Comparison of ENCODE assay signal across 8 cellular contexts in genomic region chr9:133135193-133135745, GRCh38. TPM values are rescaled to one million over a fixed set of nuclear protein-coding genes. Genes with fewer than 3 reads are reported as not detected.
A peak's percentile ranks its signal among the peaks of the same experiment; 100 is the strongest.
DNase-seq lines count a peak whose midpoint lies in the region; ATAC-seq and TF ChIP-seq lines count a peak whose summit lies in the region.

No MANE protein-coding gene starts in this region.

- no peaks in the 10 kb centered on the region for H3K27me3 ChIP-seq in BE2C
- H3K27me3 ChIP-seq in trophoblast cell (ENCODE audit: insufficient read depth, low read length) = no peaks in the 10 kb centered on the region
- no peaks in the 10 kb centered on the region for H3K27me3 ChIP-seq in A673 (replicated peaks; ENCODE audit: insufficient read depth, low read depth, low read length, poor library complexity)

- H2BK5ac ChIP-seq in trophoblast cell (ENCODE audit: low read depth, low read length, poor library complexity) = no peak overlapping the region

- TF ChIP-seq CTCF in BE2C (IDR thresholded peaks at IDR 0.05; ENCODE audit: low read depth, low read length) (no peak), fibroblast of pulmonary artery (IDR thresholded peaks at IDR 0.05; ENCODE audit: low read length, missing control alignments) (no peak), A673 (conservative IDR thresholded peaks at IDR 0.05; ENCODE audit: low read depth, low read length) (no peak)

- intact Hi-C loops in A673 (cut with micrococcal nuclease; ENCODE audit: unreplicated experiment) = no loop called here

- no peak overlapping the region for H3K9ac ChIP-seq in trophoblast cell (ENCODE audit: low read length)

- peak overlapping the region; percentile 12 for H2BK12ac ChIP-seq in trophoblast cell (ENCODE audit: low read length)

- no peak overlapping the region for H3K27ac ChIP-seq in trophoblast cell (ENCODE audit: low read depth, low read length)
- H3K27ac ChIP-seq in A673 (ENCODE audit: low read depth, low read length, poor library complexity, severe bottlenecking) = no peak overlapping the region

- no peak overlapping the region for H3K23ac ChIP-seq in trophoblast cell (ENCODE audit: low read length)

- H3K4me3 ChIP-seq in BE2C (ENCODE audit: low read depth, low read length) (no peak overlapping the region), fibroblast of pulmonary artery (replicated peaks; ENCODE audit: low read depth, low read length) (no peak overlapping the region), trophoblast cell (ENCODE audit: low read depth, low read length) (no peak overlapping the region), A673 (ENCODE audit: low read depth, low read length, poor library complexity, severe bottlenecking) (no peak overlapping the region)

- H2AK5ac ChIP-seq in trophoblast cell (ENCODE audit: low read length) = no peak overlapping the region

- no peak overlapping the region for H3K14ac ChIP-seq in trophoblast cell (ENCODE audit: low read length)

- BruUV-seq in A673 (replicated peaks; lab: Mats Ljungman, UMichigan) = no TSS peak

- peaks cover 13% of the 10 kb centered on the region for H3K79me1 ChIP-seq in trophoblast cell (ENCODE audit: low read length)

- H3K36me3 ChIP-seq in BE2C (peaks cover 3% of the 10 kb centered on the region), trophoblast cell (ENCODE audit: control insufficient read depth in 1 of 2, insufficient read depth in 2 of 2, low read length in 2 of 2) (peaks cover 2 to 9% of the 10 kb centered on the region in 2 experiments), A673 (ENCODE audit: insufficient read depth, low read length, poor library complexity, severe bottlenecking) (no peaks in the 10 kb centered on the region)

- H3K4ac ChIP-seq in trophoblast cell (ENCODE audit: low read depth, low read length) = no peak overlapping the region

- no peak overlapping the region for H3K18ac ChIP-seq in trophoblast cell (ENCODE audit: low read length)

- no peak overlapping the region for H4K12ac ChIP-seq in trophoblast cell (ENCODE audit: low read depth, low read length)

- H2AFZ ChIP-seq in trophoblast cell (ENCODE audit: insufficient read depth, low read length, poor library complexity) = no peak overlapping the region

- H3K9me3 ChIP-seq in BE2C (no peaks in the 10 kb centered on the region), trophoblast cell (ENCODE audit: insufficient read depth, low read depth, low read length) (peaks cover 2% of the 10 kb centered on the region), A673 (ENCODE audit: low read depth, low read length, poor library complexity, severe bottlenecking) (no peaks in the 10 kb centered on the region)

- H3K79me2 ChIP-seq in trophoblast cell (ENCODE audit: control insufficient read depth, insufficient read depth, low read length, poor library complexity) = peaks cover 2% of the 10 kb centered on the region

- H3K4me1 ChIP-seq in BE2C (peaks cover 51% of the 10 kb centered on the region), trophoblast cell (ENCODE audit: control insufficient read depth in 1 of 2, insufficient read depth in 2 of 2, low read length in 2 of 2) (peaks cover 17 to 18% of the 10 kb centered on the region in 2 experiments), A673 (ENCODE audit: insufficient read depth, low read length, poor library complexity, severe bottlenecking) (peaks cover 5% of the 10 kb centered on the region)

- H4K8ac ChIP-seq in trophoblast cell (ENCODE audit: low read depth, low read length) = no peak overlapping the region

- ATAC-seq in HG03095 (IDR thresholded peaks at IDR 0.05; ENCODE audit: unreplicated experiment) (no peak), GM19467 (IDR thresholded peaks at IDR 0.05; ENCODE audit: unreplicated experiment) (no peak)

- no peak overlapping the region for H2BK120ac ChIP-seq in trophoblast cell (ENCODE audit: insufficient read depth, low read length, poor library complexity)

- POLR2A ChIA-PET in A673 (lab: Charles Lee; ENCODE audit: low non-redundant PET) = interaction anchor here (0.8 kb wide), 1 partner anchor 232 kb away, joined by 3 read pairs; no protein-coding TSS in a partner anchor

- no peak overlapping the region for H3K4me2 ChIP-seq in trophoblast cell (ENCODE audit: low read length)

- no CpG with 5 or more reads among the region's 7 CpGs for WGBS in trophoblast cell (ENCODE audit: extremely low coverage, insufficient coverage, insufficient read length)

- CTCF ChIA-PET in A673 (lab: Charles Lee) = no interaction called here

- DNase-seq in BE2C (peak; percentile 64), NCI-H1105 (lab: John Stamatoyannopoulos, UW) (peak; percentile 59), fibroblast of pulmonary artery (ENCODE audit: low read depth) (peak; percentile 76), trophoblast cell (peak; percentile 69 to 76), A673 (ENCODE audit: low spot score) (no peak)
- DNase-seq in activated T-helper 9 cell treated with anti-CD3 and anti-CD28 coated beads, Interleukin-2, amount 50 U/mL, for 16 hours (ENCODE audit: low read depth) = peak; percentile 73

- H4K91ac ChIP-seq in trophoblast cell (ENCODE audit: low read depth, low read length) = peak overlapping the region; percentile 8

RNA-seq across cellular contexts. Expression of gene RALGDS, which starts 14.2 kb away (rescaled TPM):
- polyA plus RNA-seq in BE2C (2012; ENCODE audit: insufficient read depth, insufficient read length, low read depth) = 327 TPM
- 39.2 and 39.5 TPM in 2 replicates for polyA plus RNA-seq in trophoblast cell (2013)
- total RNA-seq in A673 (2021) = 40.1 and 42.3 TPM in 2 replicates

RNA-seq across cellular contexts. Expression of gene GBGT1, which starts 28.4 kb away (rescaled TPM):
- 7.4 TPM for polyA plus RNA-seq in BE2C (2012; ENCODE audit: insufficient read depth, insufficient read length, low read depth)
- 10.3 and 11.1 TPM in 2 replicates for polyA plus RNA-seq in trophoblast cell (2013)
- total RNA-seq in A673 (2021) = 1.8 and 2.6 TPM in 2 replicates
